1 cellular context compared by ENCODE assay signal in the genomic region with DNA sequence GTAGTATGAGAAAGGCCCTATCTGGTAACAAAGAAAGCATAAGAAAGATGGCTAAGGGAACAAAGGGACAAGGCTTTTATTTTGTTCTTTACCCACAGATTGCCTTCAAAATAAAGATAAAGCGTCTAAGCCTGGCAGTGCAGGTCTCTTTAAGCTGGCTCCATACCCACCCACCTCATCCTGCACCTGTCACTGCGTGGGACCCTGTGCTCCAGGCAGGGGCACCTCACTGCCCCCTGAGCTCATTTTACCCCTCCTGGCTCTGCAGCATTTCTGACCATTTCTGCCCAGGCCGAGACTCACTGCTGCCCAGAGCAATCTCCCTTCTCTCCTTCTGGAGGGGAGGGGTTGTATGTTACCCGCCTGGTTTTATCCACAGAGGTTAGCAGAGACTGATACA.
TF ChIP-seq lines count a peak whose summit lies in the region.

No MANE protein-coding gene starts in this region.

TF ChIP-seq in GM23338, 12 proteins besides CTCF, POLR2A, EP300 and RAD21 (continued from another document):
- TF ChIP-seq, protein P1, sequence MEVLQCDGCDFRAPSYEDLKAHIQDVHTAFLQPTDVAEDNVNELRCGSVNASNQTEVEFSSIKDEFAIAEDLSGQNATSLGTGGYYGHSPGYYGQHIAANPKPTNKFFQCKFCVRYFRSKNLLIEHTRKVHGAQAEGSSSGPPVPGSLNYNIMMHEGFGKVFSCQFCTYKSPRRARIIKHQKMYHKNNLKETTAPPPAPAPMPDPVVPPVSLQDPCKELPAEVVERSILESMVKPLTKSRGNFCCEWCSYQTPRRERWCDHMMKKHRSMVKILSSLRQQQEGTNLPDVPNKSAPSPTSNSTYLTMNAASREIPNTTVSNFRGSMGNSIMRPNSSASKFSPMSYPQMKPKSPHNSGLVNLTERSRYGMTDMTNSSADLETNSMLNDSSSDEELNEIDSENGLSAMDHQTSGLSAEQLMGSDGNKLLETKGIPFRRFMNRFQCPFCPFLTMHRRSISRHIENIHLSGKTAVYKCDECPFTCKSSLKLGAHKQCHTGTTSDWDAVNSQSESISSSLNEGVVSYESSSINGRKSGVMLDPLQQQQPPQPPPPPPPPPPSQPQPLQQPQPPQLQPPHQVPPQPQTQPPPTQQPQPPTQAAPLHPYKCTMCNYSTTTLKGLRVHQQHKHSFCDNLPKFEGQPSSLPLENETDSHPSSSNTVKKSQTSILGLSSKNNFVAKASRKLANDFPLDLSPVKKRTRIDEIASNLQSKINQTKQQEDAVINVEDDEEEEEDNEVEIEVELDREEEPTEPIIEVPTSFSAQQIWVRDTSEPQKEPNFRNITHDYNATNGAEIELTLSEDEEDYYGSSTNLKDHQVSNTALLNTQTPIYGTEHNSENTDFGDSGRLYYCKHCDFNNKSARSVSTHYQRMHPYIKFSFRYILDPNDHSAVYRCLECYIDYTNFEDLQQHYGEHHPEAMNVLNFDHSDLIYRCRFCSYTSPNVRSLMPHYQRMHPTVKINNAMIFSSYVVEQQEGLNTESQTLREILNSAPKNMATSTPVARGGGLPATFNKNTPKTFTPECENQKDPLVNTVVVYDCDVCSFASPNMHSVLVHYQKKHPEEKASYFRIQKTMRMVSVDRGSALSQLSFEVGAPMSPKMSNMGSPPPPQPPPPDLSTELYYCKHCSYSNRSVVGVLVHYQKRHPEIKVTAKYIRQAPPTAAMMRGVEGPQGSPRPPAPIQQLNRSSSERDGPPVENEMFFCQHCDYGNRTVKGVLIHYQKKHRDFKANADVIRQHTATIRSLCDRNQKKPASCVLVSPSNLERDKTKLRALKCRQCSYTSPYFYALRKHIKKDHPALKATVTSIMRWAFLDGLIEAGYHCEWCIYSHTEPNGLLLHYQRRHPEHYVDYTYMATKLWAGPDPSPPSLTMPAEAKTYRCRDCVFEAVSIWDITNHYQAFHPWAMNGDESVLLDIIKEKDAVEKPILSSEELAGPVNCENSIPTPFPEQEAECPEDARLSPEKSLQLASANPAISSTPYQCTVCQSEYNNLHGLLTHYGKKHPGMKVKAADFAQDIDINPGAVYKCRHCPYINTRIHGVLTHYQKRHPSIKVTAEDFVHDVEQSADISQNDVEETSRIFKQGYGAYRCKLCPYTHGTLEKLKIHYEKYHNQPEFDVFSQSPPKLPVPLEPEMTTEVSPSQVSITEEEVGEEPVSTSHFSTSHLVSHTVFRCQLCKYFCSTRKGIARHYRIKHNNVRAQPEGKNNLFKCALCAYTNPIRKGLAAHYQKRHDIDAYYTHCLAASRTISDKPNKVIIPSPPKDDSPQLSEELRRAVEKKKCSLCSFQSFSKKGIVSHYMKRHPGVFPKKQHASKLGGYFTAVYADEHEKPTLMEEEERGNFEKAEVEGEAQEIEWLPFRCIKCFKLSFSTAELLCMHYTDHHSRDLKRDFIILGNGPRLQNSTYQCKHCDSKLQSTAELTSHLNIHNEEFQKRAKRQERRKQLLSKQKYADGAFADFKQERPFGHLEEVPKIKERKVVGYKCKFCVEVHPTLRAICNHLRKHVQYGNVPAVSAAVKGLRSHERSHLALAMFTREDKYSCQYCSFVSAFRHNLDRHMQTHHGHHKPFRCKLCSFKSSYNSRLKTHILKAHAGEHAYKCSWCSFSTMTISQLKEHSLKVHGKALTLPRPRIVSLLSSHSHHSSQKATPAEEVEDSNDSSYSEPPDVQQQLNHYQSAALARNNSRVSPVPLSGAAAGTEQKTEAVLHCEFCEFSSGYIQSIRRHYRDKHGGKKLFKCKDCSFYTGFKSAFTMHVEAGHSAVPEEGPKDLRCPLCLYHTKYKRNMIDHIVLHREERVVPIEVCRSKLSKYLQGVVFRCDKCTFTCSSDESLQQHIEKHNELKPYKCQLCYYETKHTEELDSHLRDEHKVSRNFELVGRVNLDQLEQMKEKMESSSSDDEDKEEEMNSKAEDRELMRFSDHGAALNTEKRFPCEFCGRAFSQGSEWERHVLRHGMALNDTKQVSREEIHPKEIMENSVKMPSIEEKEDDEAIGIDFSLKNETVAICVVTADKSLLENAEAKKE (CRISPR knock-in tag; IDR thresholded peaks at IDR 0.05): no peak
- TF ChIP-seq EZH2phosphoT487 (IDR thresholded peaks at IDR 0.05; ENCODE audit: unreplicated experiment) (no peak), STAT1 (IDR thresholded peaks at IDR 0.05; ENCODE audit: unreplicated experiment) (no peak), POLR2AphosphoS5 (IDR thresholded peaks at IDR 0.05; ENCODE audit: low read depth) (no peak), ZNF114 (CRISPR knock-in tag; IDR thresholded peaks at IDR 0.05) (no peak), ZNF331 (CRISPR knock-in tag; IDR thresholded peaks at IDR 0.05; ENCODE audit: low read depth) (no peak)
